Comparison of ENCODE assay signal across 1 cellular context in the genomic region with DNA sequence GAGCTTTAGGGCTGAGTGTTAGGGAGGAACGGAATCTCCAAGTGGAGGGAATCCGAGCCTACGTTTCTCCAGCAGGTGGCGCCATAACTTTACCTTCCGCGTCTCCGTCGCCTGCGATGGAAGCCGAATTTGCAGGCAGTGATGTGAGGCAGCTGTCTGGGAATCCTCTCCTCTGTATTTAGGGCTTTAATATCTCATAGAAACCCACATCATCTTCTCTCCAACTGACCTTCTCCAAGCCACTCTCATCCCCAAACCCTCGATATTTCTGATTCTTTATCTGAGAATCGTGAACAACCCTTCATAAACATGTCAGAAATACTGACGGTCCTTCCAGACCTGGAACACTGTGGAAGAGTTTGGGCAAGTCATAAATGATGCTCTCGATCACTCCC.
A peak's percentile ranks its signal among the peaks of the same experiment; 100 is the strongest.
TF ChIP-seq lines count a peak whose summit lies in the region.

No MANE protein-coding gene starts in this region.

TF ChIP-seq in K562, 482 proteins besides CTCF, POLR2A, EP300 and RAD21 (continued from another document and continues in another):
- TF ChIP-seq, protein P1, sequence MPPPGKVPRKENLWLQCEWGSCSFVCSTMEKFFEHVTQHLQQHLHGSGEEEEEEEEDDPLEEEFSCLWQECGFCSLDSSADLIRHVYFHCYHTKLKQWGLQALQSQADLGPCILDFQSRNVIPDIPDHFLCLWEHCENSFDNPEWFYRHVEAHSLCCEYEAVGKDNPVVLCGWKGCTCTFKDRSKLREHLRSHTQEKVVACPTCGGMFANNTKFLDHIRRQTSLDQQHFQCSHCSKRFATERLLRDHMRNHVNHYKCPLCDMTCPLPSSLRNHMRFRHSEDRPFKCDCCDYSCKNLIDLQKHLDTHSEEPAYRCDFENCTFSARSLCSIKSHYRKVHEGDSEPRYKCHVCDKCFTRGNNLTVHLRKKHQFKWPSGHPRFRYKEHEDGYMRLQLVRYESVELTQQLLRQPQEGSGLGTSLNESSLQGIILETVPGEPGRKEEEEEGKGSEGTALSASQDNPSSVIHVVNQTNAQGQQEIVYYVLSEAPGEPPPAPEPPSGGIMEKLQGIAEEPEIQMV (tag; conservative IDR thresholded peaks at IDR 0.05; ENCODE audit: low read depth) = no peak
- TF ChIP-seq, protein P2, sequence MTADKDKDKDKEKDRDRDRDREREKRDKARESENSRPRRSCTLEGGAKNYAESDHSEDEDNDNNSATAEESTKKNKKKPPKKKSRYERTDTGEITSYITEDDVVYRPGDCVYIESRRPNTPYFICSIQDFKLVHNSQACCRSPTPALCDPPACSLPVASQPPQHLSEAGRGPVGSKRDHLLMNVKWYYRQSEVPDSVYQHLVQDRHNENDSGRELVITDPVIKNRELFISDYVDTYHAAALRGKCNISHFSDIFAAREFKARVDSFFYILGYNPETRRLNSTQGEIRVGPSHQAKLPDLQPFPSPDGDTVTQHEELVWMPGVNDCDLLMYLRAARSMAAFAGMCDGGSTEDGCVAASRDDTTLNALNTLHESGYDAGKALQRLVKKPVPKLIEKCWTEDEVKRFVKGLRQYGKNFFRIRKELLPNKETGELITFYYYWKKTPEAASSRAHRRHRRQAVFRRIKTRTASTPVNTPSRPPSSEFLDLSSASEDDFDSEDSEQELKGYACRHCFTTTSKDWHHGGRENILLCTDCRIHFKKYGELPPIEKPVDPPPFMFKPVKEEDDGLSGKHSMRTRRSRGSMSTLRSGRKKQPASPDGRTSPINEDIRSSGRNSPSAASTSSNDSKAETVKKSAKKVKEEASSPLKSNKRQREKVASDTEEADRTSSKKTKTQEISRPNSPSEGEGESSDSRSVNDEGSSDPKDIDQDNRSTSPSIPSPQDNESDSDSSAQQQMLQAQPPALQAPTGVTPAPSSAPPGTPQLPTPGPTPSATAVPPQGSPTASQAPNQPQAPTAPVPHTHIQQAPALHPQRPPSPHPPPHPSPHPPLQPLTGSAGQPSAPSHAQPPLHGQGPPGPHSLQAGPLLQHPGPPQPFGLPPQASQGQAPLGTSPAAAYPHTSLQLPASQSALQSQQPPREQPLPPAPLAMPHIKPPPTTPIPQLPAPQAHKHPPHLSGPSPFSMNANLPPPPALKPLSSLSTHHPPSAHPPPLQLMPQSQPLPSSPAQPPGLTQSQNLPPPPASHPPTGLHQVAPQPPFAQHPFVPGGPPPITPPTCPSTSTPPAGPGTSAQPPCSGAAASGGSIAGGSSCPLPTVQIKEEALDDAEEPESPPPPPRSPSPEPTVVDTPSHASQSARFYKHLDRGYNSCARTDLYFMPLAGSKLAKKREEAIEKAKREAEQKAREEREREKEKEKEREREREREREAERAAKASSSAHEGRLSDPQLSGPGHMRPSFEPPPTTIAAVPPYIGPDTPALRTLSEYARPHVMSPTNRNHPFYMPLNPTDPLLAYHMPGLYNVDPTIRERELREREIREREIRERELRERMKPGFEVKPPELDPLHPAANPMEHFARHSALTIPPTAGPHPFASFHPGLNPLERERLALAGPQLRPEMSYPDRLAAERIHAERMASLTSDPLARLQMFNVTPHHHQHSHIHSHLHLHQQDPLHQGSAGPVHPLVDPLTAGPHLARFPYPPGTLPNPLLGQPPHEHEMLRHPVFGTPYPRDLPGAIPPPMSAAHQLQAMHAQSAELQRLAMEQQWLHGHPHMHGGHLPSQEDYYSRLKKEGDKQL (CRISPR knock-in tag; IDR thresholded peaks at IDR 0.05; ENCODE audit: borderline replicate concordance) = no peak
- TF ChIP-seq, protein P3, sequence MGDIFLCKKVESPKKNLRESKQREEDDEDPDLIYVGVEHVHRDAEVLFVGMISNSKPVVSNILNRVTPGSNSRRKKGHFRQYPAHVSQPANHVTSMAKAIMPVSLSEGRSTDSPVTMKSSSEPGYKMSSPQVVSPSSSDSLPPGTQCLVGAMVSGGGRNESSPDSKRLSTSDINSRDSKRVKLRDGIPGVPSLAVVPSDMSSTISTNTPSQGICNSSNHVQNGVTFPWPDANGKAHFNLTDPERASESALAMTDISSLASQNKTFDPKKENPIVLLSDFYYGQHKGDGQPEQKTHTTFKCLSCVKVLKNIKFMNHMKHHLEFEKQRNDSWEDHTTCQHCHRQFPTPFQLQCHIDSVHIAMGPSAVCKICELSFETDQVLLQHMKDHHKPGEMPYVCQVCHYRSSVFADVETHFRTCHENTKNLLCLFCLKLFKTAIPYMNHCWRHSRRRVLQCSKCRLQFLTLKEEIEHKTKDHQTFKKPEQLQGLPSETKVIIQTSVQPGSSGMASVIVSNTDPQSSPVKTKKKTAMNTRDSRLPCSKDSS (IDR thresholded peaks at IDR 0.05; ENCODE audit: low read depth, partially characterized antibody) = no peak
- no peak for TF ChIP-seq MCM7 (IDR thresholded peaks at IDR 0.05)
- TF ChIP-seq ZNF561 (CRISPR knock-in tag; conservative IDR thresholded peaks at IDR 0.05) = no peak
- TF ChIP-seq E2F8 (IDR thresholded peaks at IDR 0.05; ENCODE audit: low read depth, partially characterized antibody) = no peak
- no peak for TF ChIP-seq ZNF445 (CRISPR knock-in tag; IDR thresholded peaks at IDR 0.05; ENCODE audit: low read depth)
- no peak for TF ChIP-seq CTBP1 (IDR thresholded peaks at IDR 0.05; ENCODE audit: borderline replicate concordance)
- no peak for TF ChIP-seq RBM14 (IDR thresholded peaks at IDR 0.05; ENCODE audit: borderline replicate concordance, insufficient read depth, low read depth, low read length)
- TF ChIP-seq CC2D1A (IDR thresholded peaks at IDR 0.05) = peak; percentile 41; the same call in 1 of the 2 replicates
- peak; percentile 91 for TF ChIP-seq SMC3 (conservative IDR thresholded peaks at IDR 0.05; ENCODE audit: insufficient read depth, low read depth, low read length)
- TF ChIP-seq FOXJ2 (tag; IDR thresholded peaks at IDR 0.05) = no peak
- no peak for TF ChIP-seq NONO (IDR thresholded peaks at IDR 0.05; ENCODE audit: low read depth in 2 of 2, low read length in 1 of 2)
- TF ChIP-seq NR2C1 (IDR thresholded peaks at IDR 0.05) = no peak
- TF ChIP-seq NR2C1 (tag; IDR thresholded peaks at IDR 0.05) = no peak
- TF ChIP-seq NFE2 (IDR thresholded peaks at IDR 0.05; ENCODE audit: low read depth) = no peak
- no peak for TF ChIP-seq SP2 (IDR thresholded peaks at IDR 0.05; ENCODE audit: extremely low read depth, low read depth, low read length, poor library complexity, severe bottlenecking)
- 0 out of 2 replicates have a peak, but pooled peaks have one; percentile 12 for TF ChIP-seq JUND (IDR thresholded peaks at IDR 0.05; ENCODE audit: borderline replicate concordance, low read depth, low read length)
- TF ChIP-seq JUND (tag; IDR thresholded peaks at IDR 0.05; ENCODE audit: borderline replicate concordance, low read depth, low read length) = no peak
- TF ChIP-seq RFX1 (IDR thresholded peaks at IDR 0.05) = no peak
- TF ChIP-seq, protein P4, sequence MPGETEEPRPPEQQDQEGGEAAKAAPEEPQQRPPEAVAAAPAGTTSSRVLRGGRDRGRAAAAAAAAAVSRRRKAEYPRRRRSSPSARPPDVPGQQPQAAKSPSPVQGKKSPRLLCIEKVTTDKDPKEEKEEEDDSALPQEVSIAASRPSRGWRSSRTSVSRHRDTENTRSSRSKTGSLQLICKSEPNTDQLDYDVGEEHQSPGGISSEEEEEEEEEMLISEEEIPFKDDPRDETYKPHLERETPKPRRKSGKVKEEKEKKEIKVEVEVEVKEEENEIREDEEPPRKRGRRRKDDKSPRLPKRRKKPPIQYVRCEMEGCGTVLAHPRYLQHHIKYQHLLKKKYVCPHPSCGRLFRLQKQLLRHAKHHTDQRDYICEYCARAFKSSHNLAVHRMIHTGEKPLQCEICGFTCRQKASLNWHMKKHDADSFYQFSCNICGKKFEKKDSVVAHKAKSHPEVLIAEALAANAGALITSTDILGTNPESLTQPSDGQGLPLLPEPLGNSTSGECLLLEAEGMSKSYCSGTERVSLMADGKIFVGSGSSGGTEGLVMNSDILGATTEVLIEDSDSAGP (CRISPR knock-in tag; IDR thresholded peaks at IDR 0.05) = no peak
- no peak for TF ChIP-seq TEAD2 (tag; IDR thresholded peaks at IDR 0.05)
- TF ChIP-seq RB1 (IDR thresholded peaks at IDR 0.05; ENCODE audit: low read depth) = 0 out of 2 replicates have a peak, but pooled peaks have one; percentile 14
- TF ChIP-seq, protein P5, sequence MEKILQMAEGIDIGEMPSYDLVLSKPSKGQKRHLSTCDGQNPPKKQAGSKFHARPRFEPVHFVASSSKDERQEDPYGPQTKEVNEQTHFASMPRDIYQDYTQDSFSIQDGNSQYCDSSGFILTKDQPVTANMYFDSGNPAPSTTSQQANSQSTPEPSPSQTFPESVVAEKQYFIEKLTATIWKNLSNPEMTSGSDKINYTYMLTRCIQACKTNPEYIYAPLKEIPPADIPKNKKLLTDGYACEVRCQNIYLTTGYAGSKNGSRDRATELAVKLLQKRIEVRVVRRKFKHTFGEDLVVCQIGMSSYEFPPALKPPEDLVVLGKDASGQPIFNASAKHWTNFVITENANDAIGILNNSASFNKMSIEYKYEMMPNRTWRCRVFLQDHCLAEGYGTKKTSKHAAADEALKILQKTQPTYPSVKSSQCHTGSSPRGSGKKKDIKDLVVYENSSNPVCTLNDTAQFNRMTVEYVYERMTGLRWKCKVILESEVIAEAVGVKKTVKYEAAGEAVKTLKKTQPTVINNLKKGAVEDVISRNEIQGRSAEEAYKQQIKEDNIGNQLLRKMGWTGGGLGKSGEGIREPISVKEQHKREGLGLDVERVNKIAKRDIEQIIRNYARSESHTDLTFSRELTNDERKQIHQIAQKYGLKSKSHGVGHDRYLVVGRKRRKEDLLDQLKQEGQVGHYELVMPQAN (IDR thresholded peaks at IDR 0.05; ENCODE audit: borderline replicate concordance) = no peak
- TF ChIP-seq, protein P6, sequence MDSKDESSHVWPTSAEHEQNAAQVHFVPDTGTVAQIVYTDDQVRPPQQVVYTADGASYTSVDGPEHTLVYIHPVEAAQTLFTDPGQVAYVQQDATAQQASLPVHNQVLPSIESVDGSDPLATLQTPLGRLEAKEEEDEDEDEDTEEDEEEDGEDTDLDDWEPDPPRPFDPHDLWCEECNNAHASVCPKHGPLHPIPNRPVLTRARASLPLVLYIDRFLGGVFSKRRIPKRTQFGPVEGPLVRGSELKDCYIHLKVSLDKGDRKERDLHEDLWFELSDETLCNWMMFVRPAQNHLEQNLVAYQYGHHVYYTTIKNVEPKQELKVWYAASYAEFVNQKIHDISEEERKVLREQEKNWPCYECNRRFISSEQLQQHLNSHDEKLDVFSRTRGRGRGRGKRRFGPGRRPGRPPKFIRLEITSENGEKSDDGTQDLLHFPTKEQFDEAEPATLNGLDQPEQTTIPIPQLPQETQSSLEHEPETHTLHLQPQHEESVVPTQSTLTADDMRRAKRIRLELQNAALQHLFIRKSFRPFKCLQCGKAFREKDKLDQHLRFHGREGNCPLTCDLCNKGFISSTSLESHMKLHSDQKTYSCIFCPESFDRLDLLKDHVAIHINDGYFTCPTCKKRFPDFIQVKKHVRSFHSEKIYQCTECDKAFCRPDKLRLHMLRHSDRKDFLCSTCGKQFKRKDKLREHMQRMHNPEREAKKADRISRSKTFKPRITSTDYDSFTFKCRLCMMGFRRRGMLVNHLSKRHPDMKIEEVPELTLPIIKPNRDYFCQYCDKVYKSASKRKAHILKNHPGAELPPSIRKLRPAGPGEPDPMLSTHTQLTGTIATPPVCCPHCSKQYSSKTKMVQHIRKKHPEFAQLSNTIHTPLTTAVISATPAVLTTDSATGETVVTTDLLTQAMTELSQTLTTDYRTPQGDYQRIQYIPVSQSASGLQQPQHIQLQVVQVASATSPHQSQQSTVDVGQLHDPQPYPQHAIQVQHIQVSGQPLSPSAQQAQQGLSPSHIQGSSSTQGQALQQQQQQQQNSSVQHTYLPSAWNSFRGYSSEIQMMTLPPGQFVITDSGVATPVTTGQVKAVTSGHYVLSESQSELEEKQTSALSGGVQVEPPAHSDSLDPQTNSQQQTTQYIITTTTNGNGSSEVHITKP (IDR thresholded peaks at IDR 0.05; ENCODE audit: partially characterized antibody) = no peak
- no peak for TF ChIP-seq KLF6 (CRISPR knock-in tag; IDR thresholded peaks at IDR 0.05; ENCODE audit: borderline replicate concordance)
- TF ChIP-seq USF2 (CRISPR knock-in tag; IDR thresholded peaks at IDR 0.05) = no peak
- TF ChIP-seq PYGO2 (tag; IDR thresholded peaks at IDR 0.05) = no peak
- peak; percentile 45; the same call in 1 of the 2 replicates for TF ChIP-seq ARID2 (IDR thresholded peaks at IDR 0.05)
- TF ChIP-seq SLC30A9 (CRISPR knock-in tag; IDR thresholded peaks at IDR 0.05) = no peak
- TF ChIP-seq ZBED1 (IDR thresholded peaks at IDR 0.05) = no peak
- no peak for TF ChIP-seq ZC3H11A (IDR thresholded peaks at IDR 0.05; ENCODE audit: low read depth, low read length)
- TF ChIP-seq POLR2B (IDR thresholded peaks at IDR 0.05; ENCODE audit: low read depth, partially characterized antibody) = no peak
- peak; percentile 82; the same call in 1 of the 2 replicates for TF ChIP-seq STAG1 (CRISPR knock-in tag; IDR thresholded peaks at IDR 0.05; ENCODE audit: borderline replicate concordance)
- TF ChIP-seq ZKSCAN1 (IDR thresholded peaks at IDR 0.05; ENCODE audit: low read depth, low read length) = no peak
- TF ChIP-seq MBD2 (IDR thresholded peaks at IDR 0.05; ENCODE audit: borderline replicate concordance, low read depth) = no peak
- TF ChIP-seq ZNF217 (CRISPR knock-in tag; IDR thresholded peaks at IDR 0.05) = no peak
- TF ChIP-seq HDAC3 (IDR thresholded peaks at IDR 0.05; ENCODE audit: borderline replicate concordance, partially characterized antibody) = no peak
- no peak for TF ChIP-seq NCOR1 (IDR thresholded peaks at IDR 0.05)
- TF ChIP-seq KAT8 (IDR thresholded peaks at IDR 0.05; ENCODE audit: low read depth) = no peak
- no peak for TF ChIP-seq EP400 (IDR thresholded peaks at IDR 0.05)
- TF ChIP-seq SRSF3 (IDR thresholded peaks at IDR 0.05; ENCODE audit: insufficient read depth, low read length) = no peak
- no peak for TF ChIP-seq ZFX (CRISPR knock-in tag; IDR thresholded peaks at IDR 0.05)
- TF ChIP-seq SRSF1 (IDR thresholded peaks at IDR 0.05; ENCODE audit: low read depth, low read length) = no peak
- no peak for TF ChIP-seq BDP1 (IDR thresholded peaks at IDR 0.05; ENCODE audit: insufficient read depth, insufficient read length)
